Comparison of ENCODE assay signal across 1 cellular context in the genomic region with DNA sequence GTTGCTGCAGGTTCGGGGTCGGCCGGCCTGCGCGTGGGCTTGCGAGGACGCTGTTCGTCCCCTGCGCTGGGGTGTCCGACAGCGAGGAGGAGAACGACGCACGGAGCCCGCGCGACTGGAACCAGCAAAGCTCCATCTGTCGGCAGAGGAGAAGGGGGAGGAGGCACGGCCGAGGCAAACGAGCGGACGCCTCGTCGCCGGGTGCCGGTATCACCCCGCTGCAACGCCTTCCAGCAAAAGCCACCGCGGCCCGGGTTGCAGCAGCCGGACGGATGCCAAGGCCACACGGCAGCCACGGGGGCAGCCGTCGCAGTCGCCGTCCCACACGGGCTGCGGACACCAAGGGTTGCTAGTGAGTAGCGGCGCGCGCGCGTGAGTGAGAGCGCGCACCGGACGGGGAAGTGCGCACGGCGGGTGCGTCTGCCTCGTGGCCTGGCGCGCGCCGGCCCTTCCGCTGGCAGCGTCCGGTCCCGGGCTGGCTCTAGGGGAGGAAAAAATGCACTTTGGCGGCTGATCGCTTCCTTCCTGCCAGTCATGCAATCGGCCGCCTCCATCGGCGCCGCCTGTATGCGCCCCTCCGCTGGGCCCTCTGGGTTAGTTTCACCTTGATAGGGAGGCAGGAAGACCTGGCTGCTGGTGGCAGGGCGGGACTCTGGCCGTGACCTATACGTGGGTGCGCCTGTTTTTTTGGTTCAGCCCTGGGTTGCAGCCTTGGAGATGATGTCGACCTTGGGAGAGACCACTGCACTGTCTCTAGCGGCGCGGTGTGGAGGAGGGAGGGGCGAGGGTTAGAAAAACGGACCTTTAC.
TF ChIP-seq lines count a peak whose summit lies in the region.

No MANE protein-coding gene starts in this region.

TF ChIP-seq in HepG2, 621 proteins besides CTCF, POLR2A, EP300 and RAD21 (continued from another document and continues in another):
- TF ChIP-seq, protein P1, sequence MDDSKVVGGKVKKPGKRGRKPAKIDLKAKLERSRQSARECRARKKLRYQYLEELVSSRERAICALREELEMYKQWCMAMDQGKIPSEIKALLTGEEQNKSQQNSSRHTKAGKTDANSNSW (CRISPR knock-in tag; IDR thresholded peaks at IDR 0.05; ENCODE audit: borderline replicate concordance), result no peak
- TF ChIP-seq, protein P2, sequence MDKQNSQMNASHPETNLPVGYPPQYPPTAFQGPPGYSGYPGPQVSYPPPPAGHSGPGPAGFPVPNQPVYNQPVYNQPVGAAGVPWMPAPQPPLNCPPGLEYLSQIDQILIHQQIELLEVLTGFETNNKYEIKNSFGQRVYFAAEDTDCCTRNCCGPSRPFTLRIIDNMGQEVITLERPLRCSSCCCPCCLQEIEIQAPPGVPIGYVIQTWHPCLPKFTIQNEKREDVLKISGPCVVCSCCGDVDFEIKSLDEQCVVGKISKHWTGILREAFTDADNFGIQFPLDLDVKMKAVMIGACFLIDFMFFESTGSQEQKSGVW (CRISPR knock-in tag; IDR thresholded peaks at IDR 0.05; ENCODE audit: borderline replicate concordance), result no peak
- no peak; the same call in 1 of the 2 replicates for TF ChIP-seq SP4 (CRISPR knock-in tag; IDR thresholded peaks at IDR 0.05)
- TF ChIP-seq, protein P3, sequence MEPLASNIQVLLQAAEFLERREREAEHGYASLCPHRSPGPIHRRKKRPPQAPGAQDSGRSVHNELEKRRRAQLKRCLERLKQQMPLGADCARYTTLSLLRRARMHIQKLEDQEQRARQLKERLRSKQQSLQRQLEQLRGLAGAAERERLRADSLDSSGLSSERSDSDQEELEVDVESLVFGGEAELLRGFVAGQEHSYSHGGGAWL (CRISPR knock-in tag; IDR thresholded peaks at IDR 0.05), result 0 out of 2 replicates have a peak, but pooled peaks have one; percentile 48
- peak; percentile 68 for TF ChIP-seq IKZF4 (CRISPR knock-in tag; IDR thresholded peaks at IDR 0.05; ENCODE audit: borderline replicate concordance, low read depth, not compliant biosample characterization)
- no peak for TF ChIP-seq SMAD9 (CRISPR knock-in tag; IDR thresholded peaks at IDR 0.05)
- no peak for TF ChIP-seq CHD2 (IDR thresholded peaks at IDR 0.05; ENCODE audit: low read depth, low read length)
- TF ChIP-seq JDP2 (CRISPR knock-in tag; IDR thresholded peaks at IDR 0.05; ENCODE audit: borderline replicate concordance), result no peak
- no peak for TF ChIP-seq ZNF251 (CRISPR knock-in tag; IDR thresholded peaks at IDR 0.05)
- 0 out of 2 replicates have a peak, but pooled peaks have one; percentile 41 for TF ChIP-seq MXD4 (CRISPR knock-in tag; IDR thresholded peaks at IDR 0.05)
- no peak for TF ChIP-seq RBM22 (optimal IDR thresholded peaks at IDR 0.05; ENCODE audit: low read length)
- peak; percentile 61 for TF ChIP-seq ZFY (CRISPR knock-in tag; IDR thresholded peaks at IDR 0.05)
- TF ChIP-seq MTA1 (CRISPR knock-in tag; IDR thresholded peaks at IDR 0.05; ENCODE audit: borderline replicate concordance), result peak; percentile 76; the same call in 1 of the 2 replicates
- peak; percentile 56 for TF ChIP-seq PHF8 (CRISPR knock-in tag; IDR thresholded peaks at IDR 0.05)
- no peak for TF ChIP-seq ZNF766 (CRISPR knock-in tag; IDR thresholded peaks at IDR 0.05; ENCODE audit: borderline replicate concordance)
- no peak for TF ChIP-seq ZNF33B (CRISPR knock-in tag; IDR thresholded peaks at IDR 0.05)
- TF ChIP-seq, protein P4, sequence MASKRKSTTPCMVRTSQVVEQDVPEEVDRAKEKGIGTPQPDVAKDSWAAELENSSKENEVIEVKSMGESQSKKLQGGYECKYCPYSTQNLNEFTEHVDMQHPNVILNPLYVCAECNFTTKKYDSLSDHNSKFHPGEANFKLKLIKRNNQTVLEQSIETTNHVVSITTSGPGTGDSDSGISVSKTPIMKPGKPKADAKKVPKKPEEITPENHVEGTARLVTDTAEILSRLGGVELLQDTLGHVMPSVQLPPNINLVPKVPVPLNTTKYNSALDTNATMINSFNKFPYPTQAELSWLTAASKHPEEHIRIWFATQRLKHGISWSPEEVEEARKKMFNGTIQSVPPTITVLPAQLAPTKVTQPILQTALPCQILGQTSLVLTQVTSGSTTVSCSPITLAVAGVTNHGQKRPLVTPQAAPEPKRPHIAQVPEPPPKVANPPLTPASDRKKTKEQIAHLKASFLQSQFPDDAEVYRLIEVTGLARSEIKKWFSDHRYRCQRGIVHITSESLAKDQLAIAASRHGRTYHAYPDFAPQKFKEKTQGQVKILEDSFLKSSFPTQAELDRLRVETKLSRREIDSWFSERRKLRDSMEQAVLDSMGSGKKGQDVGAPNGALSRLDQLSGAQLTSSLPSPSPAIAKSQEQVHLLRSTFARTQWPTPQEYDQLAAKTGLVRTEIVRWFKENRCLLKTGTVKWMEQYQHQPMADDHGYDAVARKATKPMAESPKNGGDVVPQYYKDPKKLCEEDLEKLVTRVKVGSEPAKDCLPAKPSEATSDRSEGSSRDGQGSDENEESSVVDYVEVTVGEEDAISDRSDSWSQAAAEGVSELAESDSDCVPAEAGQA (IDR thresholded peaks at IDR 0.05; ENCODE audit: low read depth), result no peak
- TF ChIP-seq, protein P4 (CRISPR knock-in tag; IDR thresholded peaks at IDR 0.05; ENCODE audit: borderline replicate concordance), result no peak
- peak; percentile 69 for TF ChIP-seq SRSF1 (optimal IDR thresholded peaks at IDR 0.05; ENCODE audit: low read depth, low read length)
- TF ChIP-seq, protein P5, sequence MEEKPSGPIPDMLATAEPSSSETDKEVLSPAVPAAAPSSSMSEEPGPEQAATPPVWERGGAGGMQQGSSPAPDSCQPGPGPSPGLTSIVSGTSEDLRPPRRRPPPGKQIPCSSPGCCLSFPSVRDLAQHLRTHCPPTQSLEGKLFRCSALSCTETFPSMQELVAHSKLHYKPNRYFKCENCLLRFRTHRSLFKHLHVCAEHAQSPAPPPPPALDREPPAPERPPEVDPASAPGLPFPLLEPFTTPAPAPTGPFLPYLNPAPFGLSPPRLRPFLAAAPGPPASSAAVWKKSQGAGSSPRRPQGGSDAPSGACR (CRISPR knock-in tag; IDR thresholded peaks at IDR 0.05), result no peak
- no peak for TF ChIP-seq HMG20A (CRISPR knock-in tag; IDR thresholded peaks at IDR 0.05; ENCODE audit: borderline replicate concordance)
- TF ChIP-seq STAG1 (CRISPR knock-in tag; IDR thresholded peaks at IDR 0.05), result no peak
- peak; percentile 75; the same call in 1 of the 2 replicates for TF ChIP-seq ZNF563 (CRISPR knock-in tag; IDR thresholded peaks at IDR 0.05)
- TF ChIP-seq, protein P6, sequence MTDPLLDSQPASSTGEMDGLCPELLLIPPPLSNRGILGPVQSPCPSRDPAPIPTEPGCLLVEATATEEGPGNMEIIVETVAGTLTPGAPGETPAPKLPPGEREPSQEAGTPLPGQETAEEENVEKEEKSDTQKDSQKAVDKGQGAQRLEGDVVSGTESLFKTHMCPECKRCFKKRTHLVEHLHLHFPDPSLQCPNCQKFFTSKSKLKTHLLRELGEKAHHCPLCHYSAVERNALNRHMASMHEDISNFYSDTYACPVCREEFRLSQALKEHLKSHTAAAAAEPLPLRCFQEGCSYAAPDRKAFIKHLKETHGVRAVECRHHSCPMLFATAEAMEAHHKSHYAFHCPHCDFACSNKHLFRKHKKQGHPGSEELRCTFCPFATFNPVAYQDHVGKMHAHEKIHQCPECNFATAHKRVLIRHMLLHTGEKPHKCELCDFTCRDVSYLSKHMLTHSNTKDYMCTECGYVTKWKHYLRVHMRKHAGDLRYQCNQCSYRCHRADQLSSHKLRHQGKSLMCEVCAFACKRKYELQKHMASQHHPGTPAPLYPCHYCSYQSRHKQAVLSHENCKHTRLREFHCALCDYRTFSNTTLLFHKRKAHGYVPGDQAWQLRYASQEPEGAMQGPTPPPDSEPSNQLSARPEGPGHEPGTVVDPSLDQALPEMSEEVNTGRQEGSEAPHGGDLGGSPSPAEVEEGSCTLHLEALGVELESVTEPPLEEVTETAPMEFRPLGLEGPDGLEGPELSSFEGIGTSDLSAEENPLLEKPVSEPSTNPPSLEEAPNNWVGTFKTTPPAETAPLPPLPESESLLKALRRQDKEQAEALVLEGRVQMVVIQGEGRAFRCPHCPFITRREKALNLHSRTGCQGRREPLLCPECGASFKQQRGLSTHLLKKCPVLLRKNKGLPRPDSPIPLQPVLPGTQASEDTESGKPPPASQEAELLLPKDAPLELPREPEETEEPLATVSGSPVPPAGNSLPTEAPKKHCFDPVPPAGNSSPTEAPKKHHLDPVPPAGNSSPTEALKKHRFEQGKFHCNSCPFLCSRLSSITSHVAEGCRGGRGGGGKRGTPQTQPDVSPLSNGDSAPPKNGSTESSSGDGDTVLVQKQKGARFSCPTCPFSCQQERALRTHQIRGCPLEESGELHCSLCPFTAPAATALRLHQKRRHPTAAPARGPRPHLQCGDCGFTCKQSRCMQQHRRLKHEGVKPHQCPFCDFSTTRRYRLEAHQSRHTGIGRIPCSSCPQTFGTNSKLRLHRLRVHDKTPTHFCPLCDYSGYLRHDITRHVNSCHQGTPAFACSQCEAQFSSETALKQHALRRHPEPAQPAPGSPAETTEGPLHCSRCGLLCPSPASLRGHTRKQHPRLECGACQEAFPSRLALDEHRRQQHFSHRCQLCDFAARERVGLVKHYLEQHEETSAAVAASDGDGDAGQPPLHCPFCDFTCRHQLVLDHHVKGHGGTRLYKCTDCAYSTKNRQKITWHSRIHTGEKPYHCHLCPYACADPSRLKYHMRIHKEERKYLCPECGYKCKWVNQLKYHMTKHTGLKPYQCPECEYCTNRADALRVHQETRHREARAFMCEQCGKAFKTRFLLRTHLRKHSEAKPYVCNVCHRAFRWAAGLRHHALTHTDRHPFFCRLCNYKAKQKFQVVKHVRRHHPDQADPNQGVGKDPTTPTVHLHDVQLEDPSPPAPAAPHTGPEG (CRISPR knock-in tag; IDR thresholded peaks at IDR 0.05), result peak; percentile 28; the same call in 1 of the 2 replicates
- peak; percentile 98 for TF ChIP-seq ZNF777 (CRISPR knock-in tag; IDR thresholded peaks at IDR 0.05)
- no peak for TF ChIP-seq ISL2 (CRISPR knock-in tag; IDR thresholded peaks at IDR 0.05)
- TF ChIP-seq ZNF17 (CRISPR knock-in tag; IDR thresholded peaks at IDR 0.05), result no peak
- no peak for TF ChIP-seq KAT2B (IDR thresholded peaks at IDR 0.05; ENCODE audit: borderline replicate concordance, low read depth, low read length)
- TF ChIP-seq ETV6 (CRISPR knock-in tag; conservative IDR thresholded peaks at IDR 0.05), result no peak
- TF ChIP-seq BORCS8-MEF2B (CRISPR knock-in tag; IDR thresholded peaks at IDR 0.05), result peak; percentile 80; the same call in 1 of the 2 replicates
- peak; percentile 49; the same call in 1 of the 2 replicates for TF ChIP-seq REPIN1 (CRISPR knock-in tag; IDR thresholded peaks at IDR 0.05; ENCODE audit: borderline replicate concordance, low read depth)
- no peak for TF ChIP-seq ZNF737 (CRISPR knock-in tag; IDR thresholded peaks at IDR 0.05; ENCODE audit: borderline replicate concordance)
- TF ChIP-seq, protein P7, sequence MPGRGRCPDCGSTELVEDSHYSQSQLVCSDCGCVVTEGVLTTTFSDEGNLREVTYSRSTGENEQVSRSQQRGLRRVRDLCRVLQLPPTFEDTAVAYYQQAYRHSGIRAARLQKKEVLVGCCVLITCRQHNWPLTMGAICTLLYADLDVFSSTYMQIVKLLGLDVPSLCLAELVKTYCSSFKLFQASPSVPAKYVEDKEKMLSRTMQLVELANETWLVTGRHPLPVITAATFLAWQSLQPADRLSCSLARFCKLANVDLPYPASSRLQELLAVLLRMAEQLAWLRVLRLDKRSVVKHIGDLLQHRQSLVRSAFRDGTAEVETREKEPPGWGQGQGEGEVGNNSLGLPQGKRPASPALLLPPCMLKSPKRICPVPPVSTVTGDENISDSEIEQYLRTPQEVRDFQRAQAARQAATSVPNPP (CRISPR knock-in tag; IDR thresholded peaks at IDR 0.05), result peak; percentile 40; the same call in 1 of the 2 replicates
- no peak for TF ChIP-seq ZNF33A (CRISPR knock-in tag; IDR thresholded peaks at IDR 0.05; ENCODE audit: borderline replicate concordance)
- TF ChIP-seq ZNF605 (CRISPR knock-in tag; IDR thresholded peaks at IDR 0.05), result peak; percentile 70; the same call in 1 of the 2 replicates
- no peak for TF ChIP-seq NFIC (IDR thresholded peaks at IDR 0.05; ENCODE audit: low read length)
- TF ChIP-seq ZIK1 (CRISPR knock-in tag; IDR thresholded peaks at IDR 0.05; ENCODE audit: borderline replicate concordance, low read depth), result no peak
- TF ChIP-seq, protein P8, sequence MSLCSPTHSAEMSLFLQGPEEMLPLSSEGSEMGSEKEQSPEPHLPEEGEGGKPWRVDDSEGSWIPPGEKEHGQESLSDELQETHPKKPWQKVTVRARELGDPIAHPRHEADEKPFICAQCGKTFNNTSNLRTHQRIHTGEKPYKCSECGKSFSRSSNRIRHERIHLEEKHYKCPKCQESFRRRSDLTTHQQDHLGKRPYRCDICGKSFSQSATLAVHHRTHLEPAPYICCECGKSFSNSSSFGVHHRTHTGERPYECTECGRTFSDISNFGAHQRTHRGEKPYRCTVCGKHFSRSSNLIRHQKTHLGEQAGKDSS (CRISPR knock-in tag; IDR thresholded peaks at IDR 0.05; ENCODE audit: borderline replicate concordance, low read depth), result no peak; the same call in 1 of the 2 replicates
- TF ChIP-seq, protein P9, sequence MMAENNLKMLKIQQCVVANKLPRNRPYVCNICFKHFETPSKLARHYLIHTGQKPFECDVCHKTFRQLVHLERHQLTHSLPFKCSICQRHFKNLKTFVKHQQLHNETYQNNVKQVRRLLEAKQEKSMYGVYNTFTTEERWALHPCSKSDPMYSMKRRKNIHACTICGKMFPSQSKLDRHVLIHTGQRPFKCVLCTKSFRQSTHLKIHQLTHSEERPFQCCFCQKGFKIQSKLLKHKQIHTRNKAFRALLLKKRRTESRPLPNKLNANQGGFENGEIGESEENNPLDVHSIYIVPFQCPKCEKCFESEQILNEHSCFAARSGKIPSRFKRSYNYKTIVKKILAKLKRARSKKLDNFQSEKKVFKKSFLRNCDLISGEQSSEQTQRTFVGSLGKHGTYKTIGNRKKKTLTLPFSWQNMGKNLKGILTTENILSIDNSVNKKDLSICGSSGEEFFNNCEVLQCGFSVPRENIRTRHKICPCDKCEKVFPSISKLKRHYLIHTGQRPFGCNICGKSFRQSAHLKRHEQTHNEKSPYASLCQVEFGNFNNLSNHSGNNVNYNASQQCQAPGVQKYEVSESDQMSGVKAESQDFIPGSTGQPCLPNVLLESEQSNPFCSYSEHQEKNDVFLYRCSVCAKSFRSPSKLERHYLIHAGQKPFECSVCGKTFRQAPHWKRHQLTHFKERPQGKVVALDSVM (CRISPR knock-in tag; IDR thresholded peaks at IDR 0.05), result peak; percentile 70
